Comparison of ENCODE assay signal across 1 cellular context in genomic region chr20:47886454-47887041, GRCh38.
TF ChIP-seq lines count a peak whose summit lies in the region.

No MANE protein-coding gene starts in this region.

TF ChIP-seq in HepG2, 621 proteins besides CTCF, POLR2A, EP300 and RAD21 (continued from another document and continues in another):
- TF ChIP-seq USF2 (IDR thresholded peaks at IDR 0.05; ENCODE audit: low read depth, low read length) (no peak), USF2 (CRISPR knock-in tag; IDR thresholded peaks at IDR 0.05; ENCODE audit: borderline replicate concordance) (peak; percentile 69; the same call in 1 of the 2 replicates), NFYC (CRISPR knock-in tag; IDR thresholded peaks at IDR 0.05) (no peak), PRPF4 (IDR thresholded peaks at IDR 0.05; ENCODE audit: low read depth, low read length, poor library complexity, severe bottlenecking) (no peak), YY1 (IDR thresholded peaks at IDR 0.05; ENCODE audit: insufficient read depth, insufficient replicate concordance, low read depth, low read length) (no peak), TERF1 (CRISPR knock-in tag; IDR thresholded peaks at IDR 0.05) (no peak), ZNF510 (CRISPR knock-in tag; IDR thresholded peaks at IDR 0.05; ENCODE audit: low read depth) (no peak), GTF3A (CRISPR knock-in tag; conservative IDR thresholded peaks at IDR 0.05) (no peak), RARG (CRISPR knock-in tag; IDR thresholded peaks at IDR 0.05; ENCODE audit: low read depth) (no peak), JUND (CRISPR knock-in tag; IDR thresholded peaks at IDR 0.05) (peak; percentile 27; the same call in 1 of the 2 replicates), CAMTA2 (CRISPR knock-in tag; IDR thresholded peaks at IDR 0.05; ENCODE audit: borderline replicate concordance) (no peak), ZNF543 (CRISPR knock-in tag; IDR thresholded peaks at IDR 0.05) (no peak), ZBTB3 (CRISPR knock-in tag; IDR thresholded peaks at IDR 0.05; ENCODE audit: borderline replicate concordance, low read depth) (no peak), CBX1 (IDR thresholded peaks at IDR 0.05; ENCODE audit: low read depth) (no peak), ZNF205 (CRISPR knock-in tag; IDR thresholded peaks at IDR 0.05) (no peak), PRDM4 (CRISPR knock-in tag; IDR thresholded peaks at IDR 0.05; ENCODE audit: borderline replicate concordance) (no peak), ARHGAP35 (CRISPR knock-in tag; IDR thresholded peaks at IDR 0.05; ENCODE audit: borderline replicate concordance) (no peak), RFX3 (CRISPR knock-in tag; IDR thresholded peaks at IDR 0.05) (no peak), CENPT (CRISPR knock-in tag; IDR thresholded peaks at IDR 0.05; ENCODE audit: low read depth) (no peak), TCF12 (IDR thresholded peaks at IDR 0.05) (no peak), TCF12 (CRISPR knock-in tag; IDR thresholded peaks at IDR 0.05) (no peak), HNRNPUL1 (IDR thresholded peaks at IDR 0.05; ENCODE audit: low read depth, low read length) (no peak), ZNF143 (CRISPR knock-in tag; IDR thresholded peaks at IDR 0.05) (no peak), SNAI1 (CRISPR knock-in tag; IDR thresholded peaks at IDR 0.05; ENCODE audit: borderline replicate concordance) (no peak), ATF7 (IDR thresholded peaks at IDR 0.05) (no peak), ATF7 (CRISPR knock-in tag; IDR thresholded peaks at IDR 0.05) (no peak), NFKB2 (CRISPR knock-in tag; IDR thresholded peaks at IDR 0.05; ENCODE audit: borderline replicate concordance) (peak; percentile 36; the same call in 1 of the 2 replicates), HMGA1 (CRISPR knock-in tag; conservative IDR thresholded peaks at IDR 0.05) (no peak), FOSL2 (CRISPR knock-in tag; IDR thresholded peaks at IDR 0.05) (no peak), DZIP1 (CRISPR knock-in tag; IDR thresholded peaks at IDR 0.05) (peak; percentile 72; the same call in 1 of the 2 replicates), ZNF644 (CRISPR knock-in tag; IDR thresholded peaks at IDR 0.05; ENCODE audit: low read depth) (0 out of 2 replicates have a peak, but pooled peaks have one; percentile 46), MTA1 (CRISPR knock-in tag; IDR thresholded peaks at IDR 0.05; ENCODE audit: borderline replicate concordance) (peak; percentile 48; the same call in 1 of the 2 replicates)
- TF ChIP-seq, protein P1, sequence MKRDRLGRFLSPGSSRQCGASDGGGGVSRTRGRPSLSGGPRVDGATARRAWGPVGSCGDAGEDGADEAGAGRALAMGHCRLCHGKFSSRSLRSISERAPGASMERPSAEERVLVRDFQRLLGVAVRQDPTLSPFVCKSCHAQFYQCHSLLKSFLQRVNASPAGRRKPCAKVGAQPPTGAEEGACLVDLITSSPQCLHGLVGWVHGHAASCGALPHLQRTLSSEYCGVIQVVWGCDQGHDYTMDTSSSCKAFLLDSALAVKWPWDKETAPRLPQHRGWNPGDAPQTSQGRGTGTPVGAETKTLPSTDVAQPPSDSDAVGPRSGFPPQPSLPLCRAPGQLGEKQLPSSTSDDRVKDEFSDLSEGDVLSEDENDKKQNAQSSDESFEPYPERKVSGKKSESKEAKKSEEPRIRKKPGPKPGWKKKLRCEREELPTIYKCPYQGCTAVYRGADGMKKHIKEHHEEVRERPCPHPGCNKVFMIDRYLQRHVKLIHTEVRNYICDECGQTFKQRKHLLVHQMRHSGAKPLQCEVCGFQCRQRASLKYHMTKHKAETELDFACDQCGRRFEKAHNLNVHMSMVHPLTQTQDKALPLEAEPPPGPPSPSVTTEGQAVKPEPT (CRISPR knock-in tag; IDR thresholded peaks at IDR 0.05; ENCODE audit: low read depth) = no peak
- TF ChIP-seq, protein P2, sequence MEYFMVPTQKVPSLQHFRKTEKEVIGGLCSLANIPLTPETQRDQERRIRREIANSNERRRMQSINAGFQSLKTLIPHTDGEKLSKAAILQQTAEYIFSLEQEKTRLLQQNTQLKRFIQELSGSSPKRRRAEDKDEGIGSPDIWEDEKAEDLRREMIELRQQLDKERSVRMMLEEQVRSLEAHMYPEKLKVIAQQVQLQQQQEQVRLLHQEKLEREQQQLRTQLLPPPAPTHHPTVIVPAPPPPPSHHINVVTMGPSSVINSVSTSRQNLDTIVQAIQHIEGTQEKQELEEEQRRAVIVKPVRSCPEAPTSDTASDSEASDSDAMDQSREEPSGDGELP (IDR thresholded peaks at IDR 0.05; ENCODE audit: borderline replicate concordance, low read depth) = no peak
- TF ChIP-seq, protein P3, sequence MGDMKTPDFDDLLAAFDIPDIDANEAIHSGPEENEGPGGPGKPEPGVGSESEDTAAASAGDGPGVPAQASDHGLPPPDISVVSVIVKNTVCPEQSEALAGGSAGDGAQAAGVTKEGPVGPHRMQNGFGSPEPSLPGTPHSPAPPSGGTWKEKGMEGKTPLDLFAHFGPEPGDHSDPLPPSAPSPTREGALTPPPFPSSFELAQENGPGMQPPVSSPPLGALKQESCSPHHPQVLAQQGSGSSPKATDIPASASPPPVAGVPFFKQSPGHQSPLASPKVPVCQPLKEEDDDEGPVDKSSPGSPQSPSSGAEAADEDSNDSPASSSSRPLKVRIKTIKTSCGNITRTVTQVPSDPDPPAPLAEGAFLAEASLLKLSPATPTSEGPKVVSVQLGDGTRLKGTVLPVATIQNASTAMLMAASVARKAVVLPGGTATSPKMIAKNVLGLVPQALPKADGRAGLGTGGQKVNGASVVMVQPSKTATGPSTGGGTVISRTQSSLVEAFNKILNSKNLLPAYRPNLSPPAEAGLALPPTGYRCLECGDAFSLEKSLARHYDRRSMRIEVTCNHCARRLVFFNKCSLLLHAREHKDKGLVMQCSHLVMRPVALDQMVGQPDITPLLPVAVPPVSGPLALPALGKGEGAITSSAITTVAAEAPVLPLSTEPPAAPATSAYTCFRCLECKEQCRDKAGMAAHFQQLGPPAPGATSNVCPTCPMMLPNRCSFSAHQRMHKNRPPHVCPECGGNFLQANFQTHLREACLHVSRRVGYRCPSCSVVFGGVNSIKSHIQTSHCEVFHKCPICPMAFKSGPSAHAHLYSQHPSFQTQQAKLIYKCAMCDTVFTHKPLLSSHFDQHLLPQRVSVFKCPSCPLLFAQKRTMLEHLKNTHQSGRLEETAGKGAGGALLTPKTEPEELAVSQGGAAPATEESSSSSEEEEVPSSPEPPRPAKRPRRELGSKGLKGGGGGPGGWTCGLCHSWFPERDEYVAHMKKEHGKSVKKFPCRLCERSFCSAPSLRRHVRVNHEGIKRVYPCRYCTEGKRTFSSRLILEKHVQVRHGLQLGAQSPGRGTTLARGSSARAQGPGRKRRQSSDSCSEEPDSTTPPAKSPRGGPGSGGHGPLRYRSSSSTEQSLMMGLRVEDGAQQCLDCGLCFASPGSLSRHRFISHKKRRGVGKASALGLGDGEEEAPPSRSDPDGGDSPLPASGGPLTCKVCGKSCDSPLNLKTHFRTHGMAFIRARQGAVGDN (CRISPR knock-in tag; IDR thresholded peaks at IDR 0.05) = peak; percentile 71
- TF ChIP-seq, protein P4, sequence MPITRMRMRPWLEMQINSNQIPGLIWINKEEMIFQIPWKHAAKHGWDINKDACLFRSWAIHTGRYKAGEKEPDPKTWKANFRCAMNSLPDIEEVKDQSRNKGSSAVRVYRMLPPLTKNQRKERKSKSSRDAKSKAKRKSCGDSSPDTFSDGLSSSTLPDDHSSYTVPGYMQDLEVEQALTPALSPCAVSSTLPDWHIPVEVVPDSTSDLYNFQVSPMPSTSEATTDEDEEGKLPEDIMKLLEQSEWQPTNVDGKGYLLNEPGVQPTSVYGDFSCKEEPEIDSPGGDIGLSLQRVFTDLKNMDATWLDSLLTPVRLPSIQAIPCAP (CRISPR knock-in tag; IDR thresholded peaks at IDR 0.05; ENCODE audit: low read depth) = no peak
- TF ChIP-seq, protein P5, sequence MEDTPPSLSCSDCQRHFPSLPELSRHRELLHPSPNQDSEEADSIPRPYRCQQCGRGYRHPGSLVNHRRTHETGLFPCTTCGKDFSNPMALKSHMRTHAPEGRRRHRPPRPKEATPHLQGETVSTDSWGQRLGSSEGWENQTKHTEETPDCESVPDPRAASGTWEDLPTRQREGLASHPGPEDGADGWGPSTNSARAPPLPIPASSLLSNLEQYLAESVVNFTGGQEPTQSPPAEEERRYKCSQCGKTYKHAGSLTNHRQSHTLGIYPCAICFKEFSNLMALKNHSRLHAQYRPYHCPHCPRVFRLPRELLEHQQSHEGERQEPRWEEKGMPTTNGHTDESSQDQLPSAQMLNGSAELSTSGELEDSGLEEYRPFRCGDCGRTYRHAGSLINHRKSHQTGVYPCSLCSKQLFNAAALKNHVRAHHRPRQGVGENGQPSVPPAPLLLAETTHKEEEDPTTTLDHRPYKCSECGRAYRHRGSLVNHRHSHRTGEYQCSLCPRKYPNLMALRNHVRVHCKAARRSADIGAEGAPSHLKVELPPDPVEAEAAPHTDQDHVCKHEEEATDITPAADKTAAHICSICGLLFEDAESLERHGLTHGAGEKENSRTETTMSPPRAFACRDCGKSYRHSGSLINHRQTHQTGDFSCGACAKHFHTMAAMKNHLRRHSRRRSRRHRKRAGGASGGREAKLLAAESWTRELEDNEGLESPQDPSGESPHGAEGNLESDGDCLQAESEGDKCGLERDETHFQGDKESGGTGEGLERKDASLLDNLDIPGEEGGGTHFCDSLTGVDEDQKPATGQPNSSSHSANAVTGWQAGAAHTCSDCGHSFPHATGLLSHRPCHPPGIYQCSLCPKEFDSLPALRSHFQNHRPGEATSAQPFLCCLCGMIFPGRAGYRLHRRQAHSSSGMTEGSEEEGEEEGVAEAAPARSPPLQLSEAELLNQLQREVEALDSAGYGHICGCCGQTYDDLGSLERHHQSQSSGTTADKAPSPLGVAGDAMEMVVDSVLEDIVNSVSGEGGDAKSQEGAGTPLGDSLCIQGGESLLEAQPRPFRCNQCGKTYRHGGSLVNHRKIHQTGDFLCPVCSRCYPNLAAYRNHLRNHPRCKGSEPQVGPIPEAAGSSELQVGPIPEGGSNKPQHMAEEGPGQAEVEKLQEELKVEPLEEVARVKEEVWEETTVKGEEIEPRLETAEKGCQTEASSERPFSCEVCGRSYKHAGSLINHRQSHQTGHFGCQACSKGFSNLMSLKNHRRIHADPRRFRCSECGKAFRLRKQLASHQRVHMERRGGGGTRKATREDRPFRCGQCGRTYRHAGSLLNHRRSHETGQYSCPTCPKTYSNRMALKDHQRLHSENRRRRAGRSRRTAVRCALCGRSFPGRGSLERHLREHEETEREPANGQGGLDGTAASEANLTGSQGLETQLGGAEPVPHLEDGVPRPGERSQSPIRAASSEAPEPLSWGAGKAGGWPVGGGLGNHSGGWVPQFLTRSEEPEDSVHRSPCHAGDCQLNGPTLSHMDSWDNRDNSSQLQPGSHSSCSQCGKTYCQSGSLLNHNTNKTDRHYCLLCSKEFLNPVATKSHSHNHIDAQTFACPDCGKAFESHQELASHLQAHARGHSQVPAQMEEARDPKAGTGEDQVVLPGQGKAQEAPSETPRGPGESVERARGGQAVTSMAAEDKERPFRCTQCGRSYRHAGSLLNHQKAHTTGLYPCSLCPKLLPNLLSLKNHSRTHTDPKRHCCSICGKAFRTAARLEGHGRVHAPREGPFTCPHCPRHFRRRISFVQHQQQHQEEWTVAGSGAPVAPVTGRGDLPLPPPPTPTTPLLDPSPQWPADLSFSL (CRISPR knock-in tag; IDR thresholded peaks at IDR 0.05) = no peak
